1 cellular context compared by ENCODE assay signal in the genomic region with DNA sequence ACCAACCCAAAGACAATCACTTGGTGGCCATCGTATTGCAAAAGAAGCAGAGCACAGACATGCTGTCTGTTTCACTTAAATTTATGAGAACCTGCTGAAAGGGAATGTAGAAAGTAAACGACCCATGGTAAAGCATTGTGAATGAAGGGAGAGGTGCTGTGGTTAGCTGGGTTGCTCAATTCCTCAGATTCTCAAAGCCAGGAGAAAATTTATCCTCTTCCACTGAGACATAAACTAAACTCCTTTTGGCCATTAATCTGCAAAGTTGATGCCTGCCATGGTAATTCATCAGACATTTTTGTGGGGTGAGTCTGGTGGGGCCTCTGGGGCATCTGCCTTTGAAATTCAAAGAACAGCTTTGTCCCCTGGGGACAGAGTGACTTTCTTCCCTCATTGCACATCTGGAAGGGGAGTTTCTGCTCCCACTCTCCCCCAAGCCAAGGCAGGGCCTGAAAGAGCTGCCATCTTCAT.
TF ChIP-seq lines count a peak whose summit lies in the region.

No MANE protein-coding gene starts in this region.

TF ChIP-seq in GM23338, 12 proteins besides CTCF, POLR2A, EP300 and RAD21 (continued from another document):
- no peak for TF ChIP-seq EZH2phosphoT487 (IDR thresholded peaks at IDR 0.05; ENCODE audit: unreplicated experiment)
- TF ChIP-seq NANOG (IDR thresholded peaks at IDR 0.05; ENCODE audit: borderline replicate concordance), result no peak
- TF ChIP-seq, protein P1, sequence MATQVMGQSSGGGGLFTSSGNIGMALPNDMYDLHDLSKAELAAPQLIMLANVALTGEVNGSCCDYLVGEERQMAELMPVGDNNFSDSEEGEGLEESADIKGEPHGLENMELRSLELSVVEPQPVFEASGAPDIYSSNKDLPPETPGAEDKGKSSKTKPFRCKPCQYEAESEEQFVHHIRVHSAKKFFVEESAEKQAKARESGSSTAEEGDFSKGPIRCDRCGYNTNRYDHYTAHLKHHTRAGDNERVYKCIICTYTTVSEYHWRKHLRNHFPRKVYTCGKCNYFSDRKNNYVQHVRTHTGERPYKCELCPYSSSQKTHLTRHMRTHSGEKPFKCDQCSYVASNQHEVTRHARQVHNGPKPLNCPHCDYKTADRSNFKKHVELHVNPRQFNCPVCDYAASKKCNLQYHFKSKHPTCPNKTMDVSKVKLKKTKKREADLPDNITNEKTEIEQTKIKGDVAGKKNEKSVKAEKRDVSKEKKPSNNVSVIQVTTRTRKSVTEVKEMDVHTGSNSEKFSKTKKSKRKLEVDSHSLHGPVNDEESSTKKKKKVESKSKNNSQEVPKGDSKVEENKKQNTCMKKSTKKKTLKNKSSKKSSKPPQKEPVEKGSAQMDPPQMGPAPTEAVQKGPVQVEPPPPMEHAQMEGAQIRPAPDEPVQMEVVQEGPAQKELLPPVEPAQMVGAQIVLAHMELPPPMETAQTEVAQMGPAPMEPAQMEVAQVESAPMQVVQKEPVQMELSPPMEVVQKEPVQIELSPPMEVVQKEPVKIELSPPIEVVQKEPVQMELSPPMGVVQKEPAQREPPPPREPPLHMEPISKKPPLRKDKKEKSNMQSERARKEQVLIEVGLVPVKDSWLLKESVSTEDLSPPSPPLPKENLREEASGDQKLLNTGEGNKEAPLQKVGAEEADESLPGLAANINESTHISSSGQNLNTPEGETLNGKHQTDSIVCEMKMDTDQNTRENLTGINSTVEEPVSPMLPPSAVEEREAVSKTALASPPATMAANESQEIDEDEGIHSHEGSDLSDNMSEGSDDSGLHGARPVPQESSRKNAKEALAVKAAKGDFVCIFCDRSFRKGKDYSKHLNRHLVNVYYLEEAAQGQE (IDR thresholded peaks at IDR 0.05; ENCODE audit: unreplicated experiment), result no peak
- TF ChIP-seq CREB1 (CRISPR knock-in tag; IDR thresholded peaks at IDR 0.05; ENCODE audit: low read depth), result no peak
- no peak for TF ChIP-seq ZNF331 (CRISPR knock-in tag; IDR thresholded peaks at IDR 0.05; ENCODE audit: low read depth)
- no peak for TF ChIP-seq JUNB (IDR thresholded peaks at IDR 0.05; ENCODE audit: unreplicated experiment)
